ENCODE assay signal across 8 cellular contexts in genomic region chr1:227945891-227946623, GRCh38. TPM values are rescaled to one million over a fixed set of nuclear protein-coding genes. Genes with fewer than 3 reads are reported as not detected.
DNase-seq lines count a peak whose midpoint lies in the region; ATAC-seq and TF ChIP-seq lines count a peak whose summit lies in the region.

No MANE protein-coding gene starts in this region.

- no peak for TF ChIP-seq CTCF in esophagus muscularis mucosa (IDR thresholded peaks at IDR 0.05)
- TF ChIP-seq CTCF in nephron (IDR thresholded peaks at IDR 0.05; ENCODE audit: unreplicated experiment in 3 of 3), result no peak

- H3K9me3 ChIP-seq in esophagus muscularis mucosa, result no peaks in the 10 kb centered on the region

- peak; percentile 34 for DNase-seq in activated T-cell treated with anti-CD3 and anti-CD28 coated beads, Interleukin-2, amount 50 U/mL, for 24 hours
- DNase-seq in activated T-cell treated with anti-CD3 and anti-CD28 coated beads, Interleukin-2, amount 50 U/mL, for 48 hours, result no peak
- peak; percentile 89 for DNase-seq in SW480 (ENCODE audit: low spot score)
- DNase-seq in esophagus muscularis mucosa (ENCODE audit: extremely low spot score), result no peak
- no peak for DNase-seq in activated gamma-delta T cell (lab: John Stamatoyannopoulos, UW)
- no peak for DNase-seq in stimulated activated CD4-positive, alpha-beta T cell treated with anti-CD3 and anti-CD28 coated beads, Interleukin-4, amount 100 ng/mL, for 1 hour

- H3K4me3 ChIP-seq in esophagus muscularis mucosa, result peak overlapping the region; percentile 64 to 84 (median 70)

- H3K4me1 ChIP-seq in esophagus muscularis mucosa, result peaks cover 45 to 81% (median 80%) of the 10 kb centered on the region in 4 donors

- WGBS in esophagus muscularis mucosa, result 5% methylated on average over 14 of the region's 19 CpGs

- no peaks in the 10 kb centered on the region for H3K36me3 Mint-ChIP-seq in activated T-cell treated with anti-CD3 and anti-CD28 coated beads, Interleukin-2, amount 50 U/mL, for 24 hours (ENCODE audit: low read depth)
- H3K36me3 Mint-ChIP-seq in nephron (ENCODE audit: low read depth), result no peaks in the 10 kb centered on the region

- peaks cover 30% of the 10 kb centered on the region for H3K27me3 Mint-ChIP-seq in activated T-cell treated with anti-CD3 and anti-CD28 coated beads, Interleukin-2, amount 50 U/mL, for 24 hours
- peaks cover 16% of the 10 kb centered on the region for H3K27me3 Mint-ChIP-seq in nephron (ENCODE audit: low read depth)

- TF ChIP-seq POLR2A in esophagus muscularis mucosa (IDR thresholded peaks at IDR 0.05; ENCODE audit: low read depth), result no peak

- TF ChIP-seq EP300 in esophagus muscularis mucosa (IDR thresholded peaks at IDR 0.05), result no peak

- H3K36me3 ChIP-seq in esophagus muscularis mucosa, result no peaks in the 10 kb centered on the region

- ATAC-seq in HG02981 (IDR thresholded peaks at IDR 0.05; ENCODE audit: unreplicated experiment), result peak; percentile 31

- intact Hi-C loops in esophagus muscularis mucosa (cut with DNase I), result loop anchor here (2.0 to 5.0 kb wide), 5 partner anchors 59 to 404 kb away; partner anchors contain the start of gene C1orf35

- H3K4me1 Mint-ChIP-seq in activated T-cell treated with anti-CD3 and anti-CD28 coated beads, Interleukin-2, amount 50 U/mL, for 24 hours (ENCODE audit: low read depth), result peaks cover 11% of the 10 kb centered on the region
- peaks cover 30% of the 10 kb centered on the region for H3K4me1 Mint-ChIP-seq in nephron

- peaks cover 0 to 6% (median 0%) of the 10 kb centered on the region in 4 donors for H3K27me3 ChIP-seq in esophagus muscularis mucosa

- H3K4me3 Mint-ChIP-seq in activated T-cell treated with anti-CD3 and anti-CD28 coated beads, Interleukin-2, amount 50 U/mL, for 24 hours, result no peak overlapping the region
- H3K4me3 Mint-ChIP-seq in nephron, result peak overlapping the region; percentile 80 to 90 (median 85)

- H3K27ac ChIP-seq in esophagus muscularis mucosa (replicated peaks in 1 of 4), result peak overlapping the region; percentile 86 to 91 (median 88)

- no peak overlapping the region for H3K27ac Mint-ChIP-seq in activated T-cell treated with anti-CD3 and anti-CD28 coated beads, Interleukin-2, amount 50 U/mL, for 24 hours
- H3K27ac Mint-ChIP-seq in nephron, result peak overlapping the region; percentile 44 to 53 (median 51)

- H3K9me3 Mint-ChIP-seq in activated T-cell treated with anti-CD3 and anti-CD28 coated beads, Interleukin-2, amount 50 U/mL, for 24 hours, result no peaks in the 10 kb centered on the region
- H3K9me3 Mint-ChIP-seq in nephron, result no peaks in the 10 kb centered on the region

RNA-seq across cellular contexts. Expression of gene WNT9A, which starts 1.7 kb away (rescaled TPM):
- 10 to 100 TPM in 3 of 4 donors, 1 to 10 TPM in 1; 7.5 to 18.1 (median 14.4) TPM for total RNA-seq in esophagus muscularis mucosa

Comparison
In these comparisons a context has a peak if more than half of its experiments do, and no peak if none do; other contexts are left out.
1. DNase-seq: peak in activated T-cell treated with anti-CD3 and anti-CD28 coated beads, Interleukin-2, amount 50 U/mL, for 24 hours (single experiment) and SW480 (single experiment); none in activated T-cell treated with anti-CD3 and anti-CD28 coated beads, Interleukin-2, amount 50 U/mL, for 48 hours (0 of 2), esophagus muscularis mucosa (single experiment), activated gamma-delta T cell (single experiment) and stimulated activated CD4-positive, alpha-beta T cell treated with anti-CD3 and anti-CD28 coated beads, Interleukin-4, amount 100 ng/mL, for 1 hour (single experiment).